Comparison of ENCODE assay signal across 29 cellular contexts in the genomic region with DNA sequence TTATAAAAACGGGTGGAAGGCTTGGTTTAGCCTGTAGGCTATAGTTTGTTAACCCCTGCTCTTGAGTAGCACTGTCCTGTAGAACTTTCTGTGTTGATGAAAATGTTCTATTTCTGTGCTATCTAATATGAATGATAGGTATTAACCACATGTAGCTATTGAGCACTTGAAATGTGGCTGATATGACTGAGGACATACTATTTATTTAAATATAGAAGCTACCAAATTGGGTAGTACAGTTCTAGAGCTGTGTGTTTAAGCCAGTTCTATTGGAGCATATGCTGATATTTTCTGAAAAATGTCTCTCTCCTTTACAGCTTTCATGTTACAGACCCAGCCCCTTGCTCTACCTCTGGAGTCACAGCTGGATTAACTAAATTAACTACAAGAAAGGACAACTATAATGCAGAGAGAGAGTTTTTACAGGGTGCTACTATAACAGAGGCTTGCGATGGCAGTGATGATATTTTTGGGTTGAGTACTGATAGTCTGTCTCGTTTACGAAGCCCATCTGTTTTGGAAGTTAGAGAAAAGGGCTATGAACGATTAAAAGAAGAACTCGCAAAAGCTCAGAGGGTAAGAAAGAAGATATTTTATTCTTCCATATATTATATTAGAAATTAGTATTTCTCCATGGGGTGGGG. TPM values are rescaled to one million over a fixed set of nuclear protein-coding genes. Genes with fewer than 3 reads are reported as not detected.
"Had no signal": no experiment of that assay in that cellular context is flagged by ENCODE, and none has a peak within 500 bp of the region (broad histone marks: within the 10 kb centered on the region; RNA-seq: fewer than 3 reads in every experiment).

No MANE protein-coding gene starts in this region.

- H3K4me3 ChIP-seq: pancreas, psoas muscle, right lobe of liver, sigmoid colon, stomach, thoracic aorta, thyroid gland, tibial nerve, upper lobe of left lung, vagina had no signal

- H3K27me3 ChIP-seq: neutrophil, pancreas, right lobe of liver, sigmoid colon, stomach, thyroid gland, tibial nerve, upper lobe of left lung, vagina had no signal

- H3K36me3 ChIP-seq: thoracic aorta, thyroid gland had no signal

- H3K9me3 ChIP-seq: neutrophil, pancreas, right lobe of liver, thoracic aorta, thyroid gland, vagina had no signal

- H3K27ac ChIP-seq: neutrophil, pancreas, psoas muscle, right lobe of liver, sigmoid colon, stomach, thoracic aorta, thyroid gland, tibial nerve, upper lobe of left lung, vagina had no signal

- DNase-seq: naive thymus-derived CD8-positive, alpha-beta T cell; nephron progenitor cell; nucleus accumbens; pancreas; psoas muscle; right lobe of liver; sigmoid colon; small intestine; stimulated activated CD4-positive, alpha-beta T cell treated with anti-CD3 and anti-CD28 coated beads, Interleukin-15, amount 100 ng/mL, for 24 hours; stimulated activated CD4-positive, alpha-beta T cell treated with anti-CD3 and anti-CD28 coated beads, Interleukin-2, amount 100 ng/mL, for 24 hours; stimulated activated CD4-positive, alpha-beta T cell treated with anti-CD3 and anti-CD28 coated beads, Interleukin-2, amount 100 ng/mL, for 48 hours; stimulated activated CD4-positive, alpha-beta T cell treated with anti-CD3 and anti-CD28 coated beads, Interleukin-4, amount 100 ng/mL, for 24 hours; stimulated activated naive B cell treated with anti-CD40 and anti-IgM and Interleukin-4, amounts not matched to agents 10 μg/mL and 1 μg/mL and 100 μg/mL, for 72 hours; stimulated activated naive CD4-positive, alpha-beta T cell treated with Interleukin-2 at 50 U/mL for 16 hours; stomach; thyroid gland; trophoblast cell; upper lobe of left lung had no signal

- ATAC-seq: naive thymus-derived CD8-positive, alpha-beta T cell; natural killer cell treated with Interleukin-12 subunit alpha and Interleukin-12 subunit beta and Interleukin-15 and Interleukin-18, amount 100 ng/mL, for 72 hours; pancreas; psoas muscle; right lobe of liver; stimulated activated effector memory CD8-positive, alpha-beta T cell treated with anti-CD3 and anti-CD28 coated beads, Interleukin-12 subunit alpha, Interleukin-12 subunit beta, amount 100 ng/mL, for 72 hours; stimulated activated naive B cell treated with anti-CD40 and anti-IgM and Interleukin-4, amounts not matched to agents 10 μg/mL and 1 μg/mL and 100 μg/mL, for 72 hours had no signal

- H3K4me1 ChIP-seq: pancreas, psoas muscle, right lobe of liver, sigmoid colon, stomach, thyroid gland, tibial nerve, upper lobe of left lung, vagina had no signal

RNA-seq across cellular contexts. Expression of a gene that starts 57.1 kb away (rescaled TPM):
- total RNA-seq: naive thymus-derived CD8-positive, alpha-beta T cell; natural killer cell treated with Interleukin-12 subunit alpha and Interleukin-12 subunit beta and Interleukin-15 and Interleukin-18, amount 100 ng/mL, for 72 hours; neural crest cell; omental fat pad; progenitor cell of endocrine pancreas; right lobe of liver; sigmoid colon; subcutaneous adipose tissue; thoracic aorta; tibial nerve; upper lobe of left lung; ureter; vagina had no signal
- polyA plus RNA-seq: naive thymus-derived CD8-positive, alpha-beta T cell; sigmoid colon; stomach had no signal
